22 cellular contexts compared by ENCODE assay signal in the genomic region with DNA sequence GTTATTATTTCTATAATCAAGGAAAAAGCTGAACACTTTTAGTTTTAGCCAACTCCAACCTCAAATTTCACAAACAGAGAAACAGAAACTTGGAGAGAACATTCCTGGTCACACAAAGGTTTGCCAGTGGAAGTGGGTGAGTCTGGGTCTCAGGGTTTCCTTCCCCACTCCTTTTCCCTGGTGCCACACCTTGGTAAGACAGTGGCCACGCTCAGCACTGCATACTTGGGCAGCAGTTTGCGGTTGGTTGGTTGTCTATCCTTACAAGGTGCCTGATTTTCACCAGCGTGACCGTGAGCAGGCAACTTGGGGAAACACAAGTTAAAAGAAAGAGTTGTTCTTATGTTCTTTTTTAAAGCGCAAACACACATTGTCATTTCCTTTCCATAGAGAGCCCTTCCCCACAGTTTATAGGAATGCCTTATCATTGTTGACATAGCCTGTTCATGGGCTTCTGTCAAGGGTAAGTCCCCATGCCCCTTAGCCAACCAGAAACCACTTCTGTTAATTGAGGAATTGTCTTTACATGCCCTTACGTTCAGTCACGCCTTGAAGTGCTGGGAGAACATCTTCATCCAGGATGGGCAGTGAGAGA.
"Had no signal": no experiment of that assay in that cellular context is flagged by ENCODE, and none has a peak within 500 bp of the region (broad histone marks: within the 10 kb centered on the region; RNA-seq: fewer than 3 reads in every experiment).

No MANE protein-coding gene starts in this region.

- H3K36me3 ChIP-seq: esophagus muscularis mucosa, left lung, neural progenitor cell, right lobe of liver, thoracic aorta, upper lobe of left lung had no signal

- H3K27ac ChIP-seq: esophagus muscularis mucosa, left lung, neural progenitor cell, parathyroid adenoma, right lobe of liver, thoracic aorta, tibial nerve, upper lobe of left lung had no signal

- ATAC-seq: left lung; naive thymus-derived CD4-positive, alpha-beta T cell; right lobe of liver; stimulated activated naive CD8-positive, alpha-beta T cell treated with anti-CD3 and anti-CD28 coated beads, Interleukin-15, amount 100 ng/mL, for 72 hours had no signal

- H2AFZ ChIP-seq: neural progenitor cell, parathyroid adenoma had no signal

- H3K4me2 ChIP-seq: neural progenitor cell had no signal

- H3K9me3 ChIP-seq: esophagus muscularis mucosa, right lobe of liver, thoracic aorta, tibial nerve, upper lobe of left lung had no signal

- H3K27me3 ChIP-seq: esophagus muscularis mucosa, left lung, neural progenitor cell, right lobe of liver, tibial nerve, upper lobe of left lung had no signal

- H3K9ac ChIP-seq: neural progenitor cell, parathyroid adenoma had no signal

- DNase-seq: cortex of kidney; effector CD8-positive, alpha-beta T cell; endodermal cell; foreskin melanocyte; kidney; left lung; mesenchymal stem cell; naive thymus-derived CD4-positive, alpha-beta T cell; right lobe of liver; small intestine; stimulated activated CD4-positive, alpha-beta T cell treated with anti-CD3 and anti-CD28 coated beads, Interleukin-1b, Interleukin-23, amount 100 ng/mL, for 48 hours; stimulated activated CD4-positive, alpha-beta T cell treated with anti-CD3 and anti-CD28 coated beads, Interleukin-4, amount 100 ng/mL, for 1 hour; stimulated activated CD8-positive, alpha-beta memory T cell treated with anti-CD3 and anti-CD28 coated beads, Interleukin-4, amount 100 ng/mL, for 48 hours; stimulated activated naive CD4-positive, alpha-beta T cell; stimulated activated naive CD8-positive, alpha-beta T cell treated with anti-CD3 and anti-CD28 coated beads, Interleukin-15, amount 100 ng/mL, for 72 hours; upper lobe of left lung had no signal

- FAIRE-seq: kidney, small intestine, urothelium cell line had no signal

- H3K4me3 ChIP-seq: esophagus muscularis mucosa, left lung, neural progenitor cell, right lobe of liver, thoracic aorta, tibial nerve, upper lobe of left lung had no signal

- H3K79me2 ChIP-seq: parathyroid adenoma had no signal

- H3K4me1 ChIP-seq: neural progenitor cell, parathyroid adenoma, right lobe of liver, tibial nerve had no signal
